ENCODE assay signal across 1 cellular context in genomic region chr3:58531555-58531954, GRCh38.
TF ChIP-seq lines count a peak whose summit lies in the region.

No MANE protein-coding gene starts in this region.

TF ChIP-seq in IMR-90, 13 proteins besides CTCF, POLR2A, EP300 and RAD21:
- TF ChIP-seq BHLHE40 (IDR thresholded peaks at IDR 0.05; ENCODE audit: low read depth, low read length) (no peak), MAZ (IDR thresholded peaks at IDR 0.05; ENCODE audit: borderline replicate concordance, low read depth, low read length) (no peak), USF2 (IDR thresholded peaks at IDR 0.05; ENCODE audit: low read depth, low read length) (no peak)
TF ChIP-seq in IMR-90: peak in this region for 0.
